In genomic region chr19:49489601-49490167, GRCh38 we compare ENCODE assay signal across 8 cellular contexts. TPM values are rescaled to one million over a fixed set of nuclear protein-coding genes. Genes with fewer than 3 reads are reported as not detected.
DNase-seq lines count a peak whose midpoint lies in the region; ATAC-seq and TF ChIP-seq lines count a peak whose summit lies in the region.

No MANE protein-coding gene starts in this region.

- TF ChIP-seq CTCF in AG04450 (IDR thresholded peaks at IDR 0.05; ENCODE audit: low read depth, low read length): no peak
- TF ChIP-seq CTCF in thyroid gland (IDR thresholded peaks at IDR 0.05): no peak

- POLR2A ChIA-PET in AG04450 (lab: Yijun Ruan, JAX): interaction anchor here (1.4 to 2.5 kb wide), 4 partner anchors 9 to 151 kb away, joined by 4 to 17 read pairs (median 8); partner anchors contain the start of gene ALDH16A1

- H3K36me3 Mint-ChIP-seq in activated naive CD8-positive, alpha-beta T cell treated with anti-CD3 and anti-CD28 coated beads for 36 hours: peaks cover 73% of the 10 kb centered on the region
- peaks cover 25% of the 10 kb centered on the region for H3K36me3 Mint-ChIP-seq in memory B cell

- peak; percentile 11 for ATAC-seq in memory B cell (ENCODE audit: low read depth)
- no peak for ATAC-seq in GM19397 (IDR thresholded peaks at IDR 0.05; ENCODE audit: unreplicated experiment)

- H3K27me3 ChIP-seq in AG04450 (ENCODE audit: control insufficient read depth, insufficient read depth, low read length): no peaks in the 10 kb centered on the region
- H3K27me3 ChIP-seq in thyroid gland: no peaks in the 10 kb centered on the region

- DNase-seq in AG04450 (ENCODE audit: low read depth, low spot score) (no peak), HT-29 (ENCODE audit: low spot score) (peak; percentile 0), memory B cell (ENCODE audit: low spot score in 2 of 2) (peak in 1 of 2 donors; percentile 45), DMS79 (lab: John Stamatoyannopoulos, UW) (no peak), thyroid gland (no peak), UCSD-AML1 (lab: John Stamatoyannopoulos, UW; ENCODE audit: unreplicated experiment) (no peak)
- DNase-seq in activated naive CD8-positive, alpha-beta T cell treated with anti-CD3 and anti-CD28 coated beads for 36 hours: no peak

- no peaks in the 10 kb centered on the region; the same call in 1 of the 2 replicates for H3K9me3 ChIP-seq in AG04450 (ENCODE audit: control insufficient read depth, insufficient read depth, low read length)
- no peaks in the 10 kb centered on the region for H3K9me3 ChIP-seq in thyroid gland

- peaks cover 18 to 20% of the 10 kb centered on the region in 2 donors for H3K4me1 ChIP-seq in thyroid gland

- H3K4me3 ChIP-seq in AG04450 (ENCODE audit: low read depth, low read length) (peak overlapping the region; percentile 96), thyroid gland (replicated peaks in 1 of 3) (peak overlapping the region in 1 of 3 donors; percentile 85)

- H3K27ac ChIP-seq in AG04450 (ENCODE audit: low read depth, low read length) (peak overlapping the region; percentile 58), thyroid gland (peak overlapping the region in 1 of 3 donors; percentile 89)

- WGBS in thyroid gland, 2 donors: 73 to 82% methylated on average over 9 to 15 of the region's 15 CpGs

- no peak for TF ChIP-seq POLR2A in thyroid gland (IDR thresholded peaks at IDR 0.05)

- H3K4me3 Mint-ChIP-seq in activated naive CD8-positive, alpha-beta T cell treated with anti-CD3 and anti-CD28 coated beads for 36 hours: peak overlapping the region; percentile 93
- H3K4me3 Mint-ChIP-seq in memory B cell: peak overlapping the region; percentile 93

- H3K4me1 Mint-ChIP-seq in activated naive CD8-positive, alpha-beta T cell treated with anti-CD3 and anti-CD28 coated beads for 36 hours: peaks cover 42% of the 10 kb centered on the region
- peaks cover 25% of the 10 kb centered on the region for H3K4me1 Mint-ChIP-seq in memory B cell

- CTCF ChIA-PET in AG04450 (lab: Charles Lee): no interaction called here

- H3K27ac Mint-ChIP-seq in activated naive CD8-positive, alpha-beta T cell treated with anti-CD3 and anti-CD28 coated beads for 36 hours: peak overlapping the region; percentile 97
- H3K27ac Mint-ChIP-seq in memory B cell: peak overlapping the region; percentile 98

- peaks cover 2% of the 10 kb centered on the region for H3K9me3 Mint-ChIP-seq in activated naive CD8-positive, alpha-beta T cell treated with anti-CD3 and anti-CD28 coated beads for 36 hours
- no peaks in the 10 kb centered on the region for H3K9me3 Mint-ChIP-seq in memory B cell

- H3K36me3 ChIP-seq in thyroid gland: peaks cover 38 to 40% of the 10 kb centered on the region in 2 donors

- intact Hi-C loops in thyroid gland (cut with DNase I): no loop called here

- peaks cover 33% of the 10 kb centered on the region for H3K27me3 Mint-ChIP-seq in activated naive CD8-positive, alpha-beta T cell treated with anti-CD3 and anti-CD28 coated beads for 36 hours
- H3K27me3 Mint-ChIP-seq in memory B cell: no peaks in the 10 kb centered on the region

RNA-seq across cellular contexts. Expression of gene RPL13A, which starts 2.3 kb away (rescaled TPM):
- polyA plus RNA-seq in AG04450 (2011; rRNA removed): 3,816 and 4,938 TPM in 2 replicates
- 1,026 and 1,599 TPM in 2 replicates for polyA minus RNA-seq in AG04450 (2011; rRNA and poly(A)+ RNA removed)
- 7,406 and 7,983 TPM in 2 replicates for total RNA-seq in HT-29 (2014; rRNA removed; shearing (Covaris generic))
- 1,000 to 10,000 TPM; 3,663 to 3,691 TPM for total RNA-seq in activated naive CD8-positive, alpha-beta T cell treated with anti-CD3 and anti-CD28 coated beads for 36 hours
- 1,000 to 10,000 TPM; 1,542 to 2,853 (median 2,123) TPM for total RNA-seq in thyroid gland

RNA-seq across cellular contexts. Expression of gene RPS11, which starts 6.5 kb away (rescaled TPM):
- 1,562 and 2,122 TPM in 2 replicates for polyA plus RNA-seq in AG04450 (2011; rRNA removed)
- polyA minus RNA-seq in AG04450 (2011; rRNA and poly(A)+ RNA removed): 912 and 1,125 TPM in 2 replicates
- 5,724 and 5,984 TPM in 2 replicates for total RNA-seq in HT-29 (2014; rRNA removed; shearing (Covaris generic))
- 1,000 to 10,000 TPM; 2,825 to 2,867 TPM for total RNA-seq in activated naive CD8-positive, alpha-beta T cell treated with anti-CD3 and anti-CD28 coated beads for 36 hours
- 1,000 to 10,000 TPM; 1,543 to 4,390 (median 2,518) TPM for total RNA-seq in thyroid gland

RNA-seq across cellular contexts. Expression of gene FLT3LG, which starts 15.7 kb away (rescaled TPM):
- polyA plus RNA-seq in AG04450 (2011; rRNA removed): 3.7 and 5.9 TPM in 2 replicates
- 0.87 and 1.9 TPM in 2 replicates for polyA minus RNA-seq in AG04450 (2011; rRNA and poly(A)+ RNA removed)
- 1.6 and 2.1 TPM in 2 replicates for total RNA-seq in HT-29 (2014; rRNA removed; shearing (Covaris generic))
- total RNA-seq in activated naive CD8-positive, alpha-beta T cell treated with anti-CD3 and anti-CD28 coated beads for 36 hours: 10 to 100 TPM; 61.0 to 63.5 TPM
- total RNA-seq in thyroid gland: 1 to 10 TPM; 2.8 to 7.3 (median 6.3) TPM

RNA-seq across cellular contexts. Expression of gene FCGRT, which starts 22.8 kb away (rescaled TPM):
- 46.1 and 68.1 TPM in 2 replicates for polyA plus RNA-seq in AG04450 (2011; rRNA removed)
- 21.6 and 22.1 TPM in 2 replicates for polyA minus RNA-seq in AG04450 (2011; rRNA and poly(A)+ RNA removed)
- total RNA-seq in HT-29 (2014; rRNA removed; shearing (Covaris generic)): 150 and 176 TPM in 2 replicates
- total RNA-seq in activated naive CD8-positive, alpha-beta T cell treated with anti-CD3 and anti-CD28 coated beads for 36 hours: 10 to 100 TPM; 11.5 to 12.2 TPM
- total RNA-seq in thyroid gland: 100 to 1,000 TPM; 149 to 248 (median 180) TPM

RNA-seq across cellular contexts. Expression of gene ALDH16A1, which starts 36.7 kb away (rescaled TPM):
- 4.1 and 4.3 TPM in 2 replicates for polyA plus RNA-seq in AG04450 (2011; rRNA removed)
- 1.6 and 3.2 TPM in 2 replicates for polyA minus RNA-seq in AG04450 (2011; rRNA and poly(A)+ RNA removed)
- total RNA-seq in HT-29 (2014; rRNA removed; shearing (Covaris generic)): 214 and 224 TPM in 2 replicates
- 10 to 100 TPM; 34.4 to 42.0 TPM for total RNA-seq in activated naive CD8-positive, alpha-beta T cell treated with anti-CD3 and anti-CD28 coated beads for 36 hours
- total RNA-seq in thyroid gland: 10 to 100 TPM; 32.5 to 39.5 (median 34.2) TPM

Comparison
In these comparisons a context has a peak if more than half of its experiments do, and no peak if none do; other contexts are left out.
1. RNA of gene FLT3LG, which starts 15.7 kb away (total RNA-seq): 61.0 to 63.5 TPM in activated naive CD8-positive, alpha-beta T cell treated with anti-CD3 and anti-CD28 coated beads for 36 hours; 2.8 to 7.3 TPM in thyroid gland and 1.6 to 2.1 TPM in HT-29; every median in the first group is over 4 times any median in the second.